Comparison of ENCODE assay signal across 2 cellular contexts in genomic region chr6:18118330-18118729, GRCh38.
TF ChIP-seq lines count a peak whose summit lies in the region.

No MANE protein-coding gene starts in this region.

TF ChIP-seq in K562, 482 proteins besides CTCF, POLR2A, EP300 and RAD21:
- TF ChIP-seq ARID4B (CRISPR knock-in tag; IDR thresholded peaks at IDR 0.05) (no peak), KLF16 (IDR thresholded peaks at IDR 0.05) (no peak), ZNF57 (CRISPR knock-in tag; IDR thresholded peaks at IDR 0.05) (no peak), TAF9B (IDR thresholded peaks at IDR 0.05; ENCODE audit: partially characterized antibody) (no peak), ELK1 (CRISPR knock-in tag; IDR thresholded peaks at IDR 0.05) (no peak), GMEB1 (CRISPR knock-in tag; IDR thresholded peaks at IDR 0.05) (no peak), ZNF449 (CRISPR knock-in tag; IDR thresholded peaks at IDR 0.05) (no peak)

TF ChIP-seq in liver, 16 proteins besides CTCF, POLR2A, EP300 and RAD21:
- TF ChIP-seq FOXA2 (IDR thresholded peaks at IDR 0.05), result peak; percentile 41
- peak; percentile 89 to 91 for TF ChIP-seq HNF4A (conservative IDR thresholded peaks at IDR 0.05)
- peak; percentile 63 to 70 for TF ChIP-seq RXRA (IDR thresholded peaks at IDR 0.05)
- TF ChIP-seq SP1 (IDR thresholded peaks at IDR 0.05), result peak; percentile 34
- peak; percentile 24 to 69 for TF ChIP-seq JUND (IDR thresholded peaks at IDR 0.05)
- no peak for TF ChIP-seq TAF1 (conservative IDR thresholded peaks at IDR 0.05)
- peak; percentile 10 for TF ChIP-seq MAX (IDR thresholded peaks at IDR 0.05)
- no peak for TF ChIP-seq GABPA (IDR thresholded peaks at IDR 0.05 in 1 of 2, conservative IDR thresholded peaks at IDR 0.05 in 1 of 2)
